9 cellular contexts compared by ENCODE assay signal in genomic region chr2:27133905-27134780, GRCh38. TPM values are rescaled to one million over a fixed set of nuclear protein-coding genes. Genes with fewer than 3 reads are reported as not detected.
A peak's percentile ranks its signal among the peaks of the same experiment; 100 is the strongest.
DNase-seq lines count a peak whose midpoint lies in the region; ATAC-seq, FAIRE-seq and TF ChIP-seq lines count a peak whose summit lies in the region.
"Had no signal": no experiment of that assay in that cellular context is flagged by ENCODE, and none has a peak within 500 bp of the region (broad histone marks: within the 10 kb centered on the region; RNA-seq: fewer than 3 reads in every experiment).

A gene with protein sequence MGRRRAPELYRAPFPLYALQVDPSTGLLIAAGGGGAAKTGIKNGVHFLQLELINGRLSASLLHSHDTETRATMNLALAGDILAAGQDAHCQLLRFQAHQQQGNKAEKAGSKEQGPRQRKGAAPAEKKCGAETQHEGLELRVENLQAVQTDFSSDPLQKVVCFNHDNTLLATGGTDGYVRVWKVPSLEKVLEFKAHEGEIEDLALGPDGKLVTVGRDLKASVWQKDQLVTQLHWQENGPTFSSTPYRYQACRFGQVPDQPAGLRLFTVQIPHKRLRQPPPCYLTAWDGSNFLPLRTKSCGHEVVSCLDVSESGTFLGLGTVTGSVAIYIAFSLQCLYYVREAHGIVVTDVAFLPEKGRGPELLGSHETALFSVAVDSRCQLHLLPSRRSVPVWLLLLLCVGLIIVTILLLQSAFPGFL (minus strand): TSS chr2:27134636. CDS start chr2:27134421, 215 bp downstream.

- peak within 1 kb of the TSS; percentile 74 to 75 for H3K9ac ChIP-seq in kidney (ENCODE audit: low read length in 2 of 2)

- peak within 1 kb of the TSS; percentile 85 to 90 for H3K4me3 ChIP-seq in kidney (ENCODE audit: low read length in 2 of 2)

- TF ChIP-seq CTCF in AG09319 (IDR thresholded peaks at IDR 0.05; ENCODE audit: low read depth, low read length) (peak; percentile 49), kidney (IDR thresholded peaks at IDR 0.05; ENCODE audit: borderline replicate concordance, extremely low read depth, insufficient read depth) (no peak)

- peak within 1 kb of the TSS; percentile 51 to 76 for H3K27ac ChIP-seq in kidney (ENCODE audit: low read depth in 2 of 2, low read length in 2 of 2)

- H3K4me1 ChIP-seq in kidney (ENCODE audit: control insufficient read depth in 1 of 2, insufficient read depth in 1 of 2, low read depth in 1 of 2, low read length in 2 of 2) = peaks cover 7 to 11% of the 10 kb centered on the region in 2 donors

- intact Hi-C loops in kidney (cut with DNase I) = no loop called here

- H3K36me3 ChIP-seq in kidney (ENCODE audit: control insufficient read depth in 1 of 2, insufficient read depth in 2 of 2, low read length in 2 of 2) = peaks cover 6 to 13% of the 10 kb centered on the region in 2 donors

- peak; percentile 88 for DNase-seq in AG09319 (ENCODE audit: extremely low read depth, low read depth)
- peak; percentile 95 for DNase-seq in NCI-H460 (ENCODE audit: extremely low read depth, low read depth)
- DNase-seq in activated CD4-positive, CD25-positive, alpha-beta regulatory T cell treated with anti-CD3 and anti-CD28 coated beads, Interleukin-2, amount 50 U/mL, for 72 hours = peak; percentile 100
- DNase-seq in cerebellar nuclear complex (lab: John Stamatoyannopoulos, UW) = peak; percentile 53 to 88
- peak; percentile 99 for DNase-seq in kidney
- DNase-seq in stimulated activated CD4-positive, alpha-beta T cell treated with anti-CD3 and anti-CD28 coated beads, Interleukin-15, amount 100 ng/mL, for 24 hours = peak; percentile 99

- no peaks in the 10 kb centered on the region for H3K9me3 ChIP-seq in kidney (ENCODE audit: control insufficient read depth in 1 of 2, low read length in 2 of 2)

- ATAC-seq in GM19035 (IDR thresholded peaks at IDR 0.05; ENCODE audit: unreplicated experiment) (peak; percentile 88), HG03354 (IDR thresholded peaks at IDR 0.05; ENCODE audit: poor library complexity, severe bottlenecking, unreplicated experiment) (peak; percentile 88)

- no peak for FAIRE-seq in kidney (lab: Jason Lieb, UNC)
- FAIRE-seq: endometrium had no signal

RNA-seq across cellular contexts. Expression of the gene that starts here (rescaled TPM):
- total RNA-seq in NCI-H460 (2014; rRNA removed; shearing (Covaris generic)) = 52.5 and 53.3 TPM in 2 replicates
- 110 and 126 TPM in 2 replicates for polyA plus RNA-seq in NCI-H460 (2014; cell fraction: nucleus; rRNA removed)
- total RNA-seq in kidney = 46.1 TPM
- polyA plus RNA-seq in kidney (ENCODE audit: insufficient read depth, low read depth, low replicate concordance) = 66.7 TPM

Comparison
In these comparisons a context has a peak if more than half of its experiments do, and no peak if none do; other contexts are left out.
1. Peak in every context shown above with its lines: DNase-seq, ATAC-seq, H3K4me3 ChIP-seq and H3K27ac ChIP-seq.